ENCODE assay signal across 8 cellular contexts in genomic region chr11:28529540-28530410, GRCh38.
DNase-seq lines count a peak whose midpoint lies in the region; ATAC-seq and TF ChIP-seq lines count a peak whose summit lies in the region.

No MANE protein-coding gene starts in this region.

- ATAC-seq in right lobe of liver (peak; percentile 52 to 62 (median 57)), HG02610 (IDR thresholded peaks at IDR 0.05; ENCODE audit: unreplicated experiment) (no peak)

- 36% methylated on average over 3 of the region's 3 CpGs for WGBS in right lobe of liver (ENCODE audit: insufficient coverage, low coverage, low lambda C conversion rate, missing lambda C conversion rate)

- intact Hi-C loops in right lobe of liver (cut with DNase I): no loop called here

- no peak overlapping the region for H3K27ac ChIP-seq in right lobe of liver

- DNase-seq in NCI-H748 (lab: John Stamatoyannopoulos, UW; ENCODE audit: unreplicated experiment): peak; percentile 63
- DNase-seq in NCI-H748 treated with DMSO at 0.1 percent for 48 hours (lab: John Stamatoyannopoulos, UW): no peak
- peak; percentile 49 for DNase-seq in NCI-H1105 (lab: John Stamatoyannopoulos, UW)
- DNase-seq in astrocyte of the cerebellum (ENCODE audit: low read depth): peak; percentile 68
- DNase-seq in right lobe of liver: no peak
- no peak for DNase-seq in stimulated activated naive CD4-positive, alpha-beta T cell (lab: John Stamatoyannopoulos, UW)
- DNase-seq in germinal center (ENCODE audit: low spot score): no peak

- no peak for TF ChIP-seq POLR2A in right lobe of liver (IDR thresholded peaks at IDR 0.05)

- no peaks in the 10 kb centered on the region for H3K4me1 ChIP-seq in right lobe of liver

- H3K9me3 ChIP-seq in right lobe of liver: peaks cover 0 to 4% (median 0%) of the 10 kb centered on the region in 4 donors

- H3K4me3 ChIP-seq in astrocyte of the cerebellum (ENCODE audit: low read depth, low read length) (no peak overlapping the region), right lobe of liver (no peak overlapping the region)

- in situ Hi-C loops in astrocyte of the cerebellum (cut with HindIII; ENCODE audit: low sequenced_read_pairs): no loop called here

- no peaks in the 10 kb centered on the region for H3K36me3 ChIP-seq in right lobe of liver

- H3K27me3 ChIP-seq in right lobe of liver: no peaks in the 10 kb centered on the region

- TF ChIP-seq CTCF in astrocyte of the cerebellum (IDR thresholded peaks at IDR 0.05; ENCODE audit: low read depth, low read length, missing control alignments): peak; percentile 13
- peak; percentile 35 to 57 (median 44) for TF ChIP-seq CTCF in right lobe of liver (IDR thresholded peaks at IDR 0.05)

Comparison
In these comparisons a context has a peak if more than half of its experiments do, and no peak if none do; other contexts are left out.
1. DNase-seq: peak in NCI-H748 (single experiment), NCI-H1105 (single experiment) and astrocyte of the cerebellum (single experiment); none in NCI-H748 treated with DMSO at 0.1 percent for 48 hours (single experiment), right lobe of liver (0 of 3), stimulated activated naive CD4-positive, alpha-beta T cell (0 of 6) and germinal center (single experiment).